Comparison of ENCODE assay signal across 31 cellular contexts in genomic region chr1:162570718-162571117, GRCh38. TPM values are rescaled to one million over a fixed set of nuclear protein-coding genes. Genes with fewer than 3 reads are reported as not detected.
DNase-seq lines count a peak whose midpoint lies in the region; ATAC-seq, FAIRE-seq and TF ChIP-seq lines count a peak whose summit lies in the region.
"Had no signal": no experiment of that assay in that cellular context is flagged by ENCODE, and none has a peak within 500 bp of the region (broad histone marks: within the 10 kb centered on the region; RNA-seq: fewer than 3 reads in every experiment).

No MANE protein-coding gene starts in this region.

- no peaks in the 10 kb centered on the region for H3K27me3 ChIP-seq in right lobe of liver
- H3K27me3 ChIP-seq in HepG2 (ENCODE audit: control insufficient read depth in 1 of 2, insufficient read depth in 2 of 2, low read length in 2 of 2) = no peaks in the 10 kb centered on the region
- H3K27me3 ChIP-seq in colonic mucosa = no peaks in the 10 kb centered on the region
- H3K27me3 ChIP-seq: esophagus muscularis mucosa, upper lobe of right lung had no signal

- peaks cover 0 to 38% (median 0%) of the 10 kb centered on the region in 4 donors for H3K4me1 ChIP-seq in right lobe of liver
- H3K4me1 ChIP-seq in HepG2 (ENCODE audit: insufficient read depth, low read length) = peaks cover 14% of the 10 kb centered on the region; the same call in 1 of the 2 replicates
- H3K4me1 ChIP-seq in colonic mucosa = no peaks in the 10 kb centered on the region
- no peaks in the 10 kb centered on the region for H3K4me1 ChIP-seq in OCI-LY7 (ENCODE audit: insufficient read depth, low read length, poor library complexity, severe bottlenecking)

- no peaks in the 10 kb centered on the region for H3K9me3 ChIP-seq in right lobe of liver
- H3K9me3 ChIP-seq in HepG2 (ENCODE audit: low read length) = no peaks in the 10 kb centered on the region
- H3K9me3 ChIP-seq in colonic mucosa = no peaks in the 10 kb centered on the region
- no peaks in the 10 kb centered on the region for H3K9me3 ChIP-seq in OCI-LY7 (ENCODE audit: low read length)
- H3K9me3 ChIP-seq: esophagus muscularis mucosa, upper lobe of right lung had no signal

- BruUV-seq in HepG2 (replicated peaks; lab: Mats Ljungman, UMichigan) (no TSS peak), OCI-LY7 (replicated peaks; lab: Mats Ljungman, UMichigan) (no TSS peak)

- POLR2A ChIA-PET in HepG2 (lab: Yijun Ruan, JAX) = no interaction called here
- POLR2A ChIA-PET in OCI-LY7 (lab: Charles Lee) = no interaction called here

- peaks cover 52% of the 10 kb centered on the region for H3K79me2 ChIP-seq in HepG2 (ENCODE audit: insufficient read depth, low read length)
- no peaks in the 10 kb centered on the region for H3K79me2 ChIP-seq in OCI-LY7 (ENCODE audit: insufficient read depth, low read depth, low read length)

- H3K4me3 ChIP-seq in right lobe of liver = no peak overlapping the region
- H3K4me3 ChIP-seq in HepG2 (replicated peaks in 1 of 3; ENCODE audit: insufficient read depth in 1 of 3, low read depth in 2 of 3, low read length in 3 of 3) = no peak overlapping the region
- no peak overlapping the region for H3K4me3 ChIP-seq in colonic mucosa
- no peak overlapping the region for H3K4me3 ChIP-seq in lower leg skin (ENCODE audit: low read depth, poor library complexity, severe bottlenecking)
- H3K4me3 ChIP-seq in OCI-LY7 (ENCODE audit: low read depth, low read length, poor library complexity, severe bottlenecking) = no peak overlapping the region
- H3K4me3 ChIP-seq: esophagus muscularis mucosa, skin epidermis, upper lobe of right lung had no signal

- TF ChIP-seq CTCF in right lobe of liver (IDR thresholded peaks at IDR 0.05) (no peak), HepG2 (CRISPR knock-in tag; IDR thresholded peaks at IDR 0.05) (no peak), colonic mucosa (IDR thresholded peaks at IDR 0.05) (no peak), lower leg skin (IDR thresholded peaks at IDR 0.05) (no peak), OCI-LY7 (conservative IDR thresholded peaks at IDR 0.05; ENCODE audit: low read length) (no peak)

- H2AFZ ChIP-seq in HepG2 (ENCODE audit: low read length) = no peak overlapping the region
- H2AFZ ChIP-seq in OCI-LY7 (ENCODE audit: low read length) = no peak overlapping the region

- H3K27ac ChIP-seq in right lobe of liver = no peak overlapping the region
- no peak overlapping the region for H3K27ac ChIP-seq in HepG2 (ENCODE audit: extremely low read length, insufficient read depth, low read length)
- H3K27ac ChIP-seq in colonic mucosa = peak overlapping the region; percentile 29
- H3K27ac ChIP-seq in OCI-LY7 (ENCODE audit: low read depth, low read length, poor library complexity, severe bottlenecking) = no peak overlapping the region
- H3K27ac ChIP-seq: esophagus muscularis mucosa, upper lobe of right lung had no signal

- intact Hi-C loops in right lobe of liver (cut with DNase I) = no loop called here
- intact Hi-C loops in HepG2 (cut with micrococcal nuclease; ENCODE audit: unreplicated experiment) = no loop called here
- intact Hi-C loops in colonic mucosa (cut with DNase I) = loop anchor here (10.0 kb wide), 1 partner anchor 66 kb away; no protein-coding TSS in a partner anchor
- intact Hi-C loops in lower leg skin (cut with DNase I; ENCODE audit: low total_unique reads) = no loop called here
- intact Hi-C loops in OCI-LY7 (cut with micrococcal nuclease; ENCODE audit: unreplicated experiment) = no loop called here

- ATAC-seq in right lobe of liver = peak in 3 of 4 donors; percentile 8 to 37 (median 24)
- no peak for ATAC-seq in HepG2
- ATAC-seq in HG03442 (IDR thresholded peaks at IDR 0.05; ENCODE audit: unreplicated experiment) = no peak
- no peak for ATAC-seq in HG02852 (IDR thresholded peaks at IDR 0.05; ENCODE audit: unreplicated experiment)
- ATAC-seq: activated CD4-positive, alpha-beta T cell treated with anti-CD3 and anti-CD28 coated beads for 36 hours; activated naive CD8-positive, alpha-beta T cell treated with anti-CD3 and anti-CD28 coated beads, Interleukin-2, amount 50 U/mL, for 24 hours; left cardiac atrium; naive thymus-derived CD4-positive, alpha-beta T cell; upper lobe of right lung had no signal

- no peak for TF ChIP-seq RAD21 in HepG2 (CRISPR knock-in tag; IDR thresholded peaks at IDR 0.05)

- WGBS in right lobe of liver (ENCODE audit: insufficient coverage, low coverage, low lambda C conversion rate, missing lambda C conversion rate) = 83% methylated on average over 1 of the region's 1 CpG
- WGBS in HepG2 (ENCODE audit: low lambda C conversion rate) = 100% methylated on average over 1 of the region's 1 CpG
- 71 to 81% methylated on average over 1 of the region's 1 CpG for WGBS in lower leg skin, 2 donors

- H3K9me2 ChIP-seq in OCI-LY7 (ENCODE audit: insufficient read depth, low read length) = no peaks in the 10 kb centered on the region

- FAIRE-seq in HepG2 (lab: Jason Lieb, UNC) = no peak

- CTCF ChIA-PET in HepG2 (lab: Yijun Ruan, JAX; ENCODE audit: low intra/inter-chr PET ratio, low total read pairs) = no interaction called here
- CTCF ChIA-PET in OCI-LY7 (lab: Charles Lee; ENCODE audit: unreplicated experiment) = no interaction called here

- H3K4me2 ChIP-seq in HepG2 (ENCODE audit: low read depth, low read length) (no peak overlapping the region), OCI-LY7 (ENCODE audit: low read length) (no peak overlapping the region)

- no peak for TF ChIP-seq POLR2A in right lobe of liver (IDR thresholded peaks at IDR 0.05)
- no peak for TF ChIP-seq POLR2A in HepG2 (IDR thresholded peaks at IDR 0.05; ENCODE audit: insufficient read depth in 1 of 2, low read depth in 2 of 2, low read length in 2 of 2)
- TF ChIP-seq POLR2A in lower leg skin (IDR thresholded peaks at IDR 0.05) = no peak

- H3K36me3 ChIP-seq in right lobe of liver (peaks cover 0 to 23% (median 3%) of the 10 kb centered on the region in 4 donors), HepG2 (replicated peaks in 1 of 2; ENCODE audit: control insufficient read depth in 1 of 2, insufficient read depth in 2 of 2, low read length in 2 of 2) (peaks cover 1 to 45% of the 10 kb centered on the region in 2 experiments; a peak in 4 of 5 replicates), colonic mucosa (no peaks in the 10 kb centered on the region), OCI-LY7 (ENCODE audit: insufficient read depth, low read length) (peaks cover 27% of the 10 kb centered on the region)

- in situ Hi-C loops in HepG2 (cut with HindIII; ENCODE audit: extremely low pct_ligation_motif_present, low pct_unique_long_range_greater_than_20kb) = no loop called here

- TF ChIP-seq EP300 in HepG2 (IDR thresholded peaks at IDR 0.05; ENCODE audit: low read depth in 2 of 2, low read length in 2 of 2) (no peak), HepG2 (CRISPR knock-in tag; IDR thresholded peaks at IDR 0.05; ENCODE audit: borderline replicate concordance) (no peak)

- peaks cover 7% of the 10 kb centered on the region; the same call in 1 of the 2 replicates for H4K20me1 ChIP-seq in HepG2 (ENCODE audit: insufficient read depth, low read length)
- no peaks in the 10 kb centered on the region; the same call in 1 of the 2 replicates for H4K20me1 ChIP-seq in OCI-LY7 (ENCODE audit: insufficient read depth, low read length)

- DNase-seq in right lobe of liver = no peak
- DNase-seq in HepG2 (ENCODE audit: low spot score) = no peak
- DNase-seq in OCI-M1 (lab: John Stamatoyannopoulos, UW) = peak; percentile 33
- no peak for DNase-seq in colonic mucosa
- DNase-seq in lower leg skin (ENCODE audit: low spot score in 2 of 2) = no peak
- no peak for DNase-seq in OCI-LY7 (ENCODE audit: low spot score)
- DNase-seq: activated CD4-positive, alpha-beta T cell treated with anti-CD3 and anti-CD28 coated beads for 36 hours; activated CD8-positive, alpha-beta memory T cell treated with anti-CD3 and anti-CD28 coated beads for 24 hours; activated gamma-delta T cell; activated naive CD8-positive, alpha-beta T cell treated with anti-CD3 and anti-CD28 coated beads, Interleukin-2, amount 50 U/mL, for 24 hours; activated T-cell treated with anti-CD3 and anti-CD28 coated beads, Interleukin-2, amount 50 U/mL, for 1 hour; C1 segment of cervical spinal cord; Calu3; cortex of kidney; DND-41; foreskin melanocyte; H9; left cardiac atrium; mesendoderm; naive thymus-derived CD4-positive, alpha-beta T cell; NCI-H1105; NCI-H2029; NCI-H2227 treated with DMSO at 0.1 percent for 48 hours; NCI-H774; occipital lobe; stimulated activated CD4-positive, alpha-beta T cell treated with anti-CD3 and anti-CD28 coated beads, Interleukin-2, amount 100 ng/mL, for 24 hours; upper lobe of right lung had no signal

- no peak overlapping the region for H3K9ac ChIP-seq in HepG2 (ENCODE audit: insufficient read depth, low read depth, low read length)
- no peak overlapping the region for H3K9ac ChIP-seq in colonic mucosa (ENCODE audit: low read depth in 2 of 2, low read length in 2 of 2)

RNA-seq across cellular contexts. Expression of gene UAP1, which starts 9.2 kb away (rescaled TPM):
- total RNA-seq in right lobe of liver = 100 to 1,000 TPM in 1 of 6 experiments, 10 to 100 TPM in 5; 41.9 to 108 (median 51.1) TPM
- total RNA-seq in HepG2 (2016; rRNA removed; fragmentation: Illumina TruSeq; extraction: Trizol) = 117 and 162 TPM in 2 replicates
- total RNA-seq in HepG2 (2016; cell fraction: cytosol; rRNA removed; fragmentation: Illumina TruSeq; extraction: Trizol; ENCODE audit: low read depth) = 62.4 and 68.0 TPM in 2 replicates
- 109 and 140 TPM in 2 replicates for total RNA-seq in HepG2 (2016; cell fraction: insoluble cytoplasmic fraction; rRNA removed; fragmentation: Illumina TruSeq; extraction: Trizol)
- 135 and 144 TPM in 2 replicates for total RNA-seq in HepG2 (2016; cell fraction: membrane; rRNA removed; fragmentation: Illumina TruSeq; extraction: Trizol)
- 66.8 and 67.6 TPM in 2 replicates for total RNA-seq in HepG2 (2016; cell fraction: nucleus; rRNA removed; fragmentation: Illumina TruSeq; extraction: Trizol)
- 37.9 and 48.4 TPM in 2 replicates for polyA plus RNA-seq in HepG2 (2011; rRNA removed)
- polyA plus RNA-seq in HepG2 (2011; cell fraction: cytosol; rRNA removed) = 20.2 and 33.8 TPM in 2 replicates
- polyA plus RNA-seq in HepG2 (2011; cell fraction: nucleus; rRNA removed) = 18.1 and 22.9 TPM in 2 replicates
- 51.4 and 61.8 TPM in 2 replicates for polyA plus RNA-seq in HepG2 (2012)
- 57.2 and 59.6 TPM in 2 replicates for polyA plus RNA-seq in HepG2 (2016; cell fraction: cytosol; fragmentation: Illumina TruSeq; extraction: Trizol; ENCODE audit: low read depth)
- 107 and 111 TPM in 2 replicates for polyA plus RNA-seq in HepG2 (2016; cell fraction: insoluble cytoplasmic fraction; fragmentation: Illumina TruSeq; extraction: Trizol; ENCODE audit: low read depth)
- 89.8 and 91.7 TPM in 2 replicates for polyA plus RNA-seq in HepG2 (2016; cell fraction: membrane; fragmentation: Illumina TruSeq; extraction: Trizol; ENCODE audit: low read depth)
- 62.8 and 91.5 TPM in 2 replicates for polyA plus RNA-seq in HepG2 (2016; cell fraction: nucleus; fragmentation: Illumina TruSeq; extraction: Trizol; ENCODE audit: insufficient read depth, low read depth)
- 19.0 and 32.6 TPM in 2 replicates for polyA minus RNA-seq in HepG2 (2011; rRNA and poly(A)+ RNA removed; ENCODE audit: low replicate concordance)
- polyA minus RNA-seq in HepG2 (2011; cell fraction: cytosol; rRNA and poly(A)+ RNA removed) = 27.3 and 28.9 TPM in 2 replicates
- polyA minus RNA-seq in HepG2 (2011; cell fraction: nucleus; rRNA and poly(A)+ RNA removed) = 69.6 and 72.4 TPM in 2 replicates
- 100 to 1,000 TPM in 1 of 2 donors, 10 to 100 TPM in 1; 79.5 to 144 TPM for total RNA-seq in colonic mucosa
- total RNA-seq in lower leg skin = 10 to 100 TPM; 29.6 to 40.0 (median 31.3) TPM
- total RNA-seq in OCI-LY7 (2014; rRNA removed; shearing (Covaris generic)) = 30.0 and 32.1 TPM in 2 replicates
- 39.0 and 41.2 TPM in 2 replicates for total RNA-seq in OCI-LY7 (2022)

Comparison
In these comparisons a context has a peak if more than half of its experiments do, and no peak if none do; other contexts are left out.
1. ATAC-seq: peak in right lobe of liver (3 of 4); none in HepG2 (single experiment), HG03442 (single experiment) and HG02852 (single experiment).